12 cellular contexts compared by ENCODE assay signal in the genomic region with DNA sequence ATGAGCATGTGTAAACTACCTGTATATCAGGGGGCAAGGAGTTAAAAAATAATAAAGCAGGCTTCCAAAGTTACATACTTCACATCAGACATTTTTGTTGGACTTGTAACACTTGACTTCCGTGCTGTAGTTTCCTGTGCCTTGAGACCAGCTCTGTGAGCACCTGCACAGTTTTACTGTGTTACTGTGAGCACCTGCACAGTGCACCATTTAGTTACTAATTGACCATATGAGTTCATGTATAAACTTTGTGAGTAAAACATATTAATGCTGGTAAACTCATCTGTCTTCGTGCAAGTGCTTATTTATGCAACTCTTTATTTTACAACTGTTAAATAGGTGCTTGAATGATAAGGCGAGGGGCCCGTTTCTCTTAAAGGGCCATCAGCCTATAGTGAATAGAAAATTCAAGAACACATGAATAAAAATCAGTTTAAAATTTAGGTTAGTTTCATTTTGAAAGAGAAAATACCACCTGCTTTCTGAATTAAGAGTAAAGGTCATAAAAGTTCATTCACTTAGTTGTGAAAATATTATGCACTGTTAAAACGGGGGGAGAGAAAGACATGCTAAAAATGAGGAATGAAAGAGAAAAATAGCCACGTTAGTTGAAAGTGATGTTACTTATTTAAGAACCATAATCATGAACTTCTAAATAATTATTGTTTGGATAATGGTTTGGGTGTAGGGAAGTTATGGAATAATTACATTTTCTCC. TPM values are rescaled to one million over a fixed set of nuclear protein-coding genes. Genes with fewer than 3 reads are reported as not detected.
DNase-seq lines count a peak whose midpoint lies in the region; ATAC-seq and TF ChIP-seq lines count a peak whose summit lies in the region.
"Had no signal": no experiment of that assay in that cellular context is flagged by ENCODE, and none has a peak within 500 bp of the region (broad histone marks: within the 10 kb centered on the region; RNA-seq: fewer than 3 reads in every experiment).

No MANE protein-coding gene starts in this region.

- H3K9me3 ChIP-seq in OCI-LY7 (ENCODE audit: low read length), result no peaks in the 10 kb centered on the region
- H3K9me3 ChIP-seq in WERI-Rb-1 (ENCODE audit: severe bottlenecking), result no peaks in the 10 kb centered on the region
- H3K9me3 ChIP-seq: SJCRH30, thyroid gland had no signal

- H3K79me2 ChIP-seq in OCI-LY7 (ENCODE audit: insufficient read depth, low read depth, low read length), result peaks cover 32% of the 10 kb centered on the region; the same call in 1 of the 2 replicates

- H3K36me3 ChIP-seq in OCI-LY7 (ENCODE audit: insufficient read depth, low read length) (peaks cover 56% of the 10 kb centered on the region), WERI-Rb-1 (peaks cover 43% of the 10 kb centered on the region)
- H3K36me3 ChIP-seq: SJCRH30 had no signal

- no peaks in the 10 kb centered on the region for H3K27me3 ChIP-seq in WERI-Rb-1 (ENCODE audit: insufficient read depth, low read depth, severe bottlenecking)
- H3K27me3 ChIP-seq: SJCRH30, thyroid gland had no signal

- POLR2A ChIA-PET in OCI-LY7 (lab: Charles Lee), result no interaction called here

- H3K27ac ChIP-seq in OCI-LY7 (ENCODE audit: low read depth, low read length, poor library complexity, severe bottlenecking) (no peak overlapping the region), WERI-Rb-1 (no peak overlapping the region)
- H3K27ac ChIP-seq: HL-60, SJCRH30, thyroid gland had no signal

- CTCF ChIA-PET in OCI-LY7 (lab: Charles Lee; ENCODE audit: unreplicated experiment), result no interaction called here

- H2AFZ ChIP-seq in OCI-LY7 (ENCODE audit: low read length), result no peak overlapping the region

- peak overlapping the region; percentile 0 for H3K4me3 Mint-ChIP-seq in natural killer cell
- H3K4me3 Mint-ChIP-seq: naive B cell had no signal

- no peaks in the 10 kb centered on the region for H3K36me3 Mint-ChIP-seq in natural killer cell

- H3K9me2 ChIP-seq in OCI-LY7 (ENCODE audit: insufficient read depth, low read length), result no peaks in the 10 kb centered on the region

- H4K20me1 ChIP-seq in OCI-LY7 (ENCODE audit: insufficient read depth, low read length), result 0 out of 2 replicates have a peak, but pooled peaks cover 5% of the 10 kb centered on the region

- H3K27me3 Mint-ChIP-seq in natural killer cell (ENCODE audit: low read depth in 2 of 2), result no peaks in the 10 kb centered on the region
- H3K27me3 Mint-ChIP-seq: naive B cell had no signal

- intact Hi-C loops in OCI-LY7 (cut with micrococcal nuclease; ENCODE audit: unreplicated experiment) (no loop called here), natural killer cell (cut with micrococcal nuclease) (no loop called here)

- peaks cover 27 to 36% of the 10 kb centered on the region in 2 donors for H3K4me1 Mint-ChIP-seq in natural killer cell

- no peaks in the 10 kb centered on the region for H3K4me1 ChIP-seq in OCI-LY7 (ENCODE audit: insufficient read depth, low read length, poor library complexity, severe bottlenecking)
- H3K4me1 ChIP-seq: SJCRH30 had no signal

- peaks cover 0 to 2% of the 10 kb centered on the region in 2 donors for H3K9me3 Mint-ChIP-seq in natural killer cell

- H3K4me2 ChIP-seq in OCI-LY7 (ENCODE audit: low read length), result no peak overlapping the region

- peak overlapping the region; percentile 14 for H3K27ac Mint-ChIP-seq in natural killer cell

- no peak for DNase-seq in activated CD4-positive, CD25-positive, alpha-beta regulatory T cell (lab: John Stamatoyannopoulos, UW)
- peak; percentile 4 for DNase-seq in OCI-LY7 (ENCODE audit: low spot score)
- no peak for DNase-seq in natural killer cell
- no peak for DNase-seq in stimulated activated naive CD4-positive, alpha-beta T cell treated with Interleukin-2 at 50 U/mL for 16 hours (lab: John Stamatoyannopoulos, UW)
- no peak for DNase-seq in WERI-Rb-1
- no peak for DNase-seq in pons (ENCODE audit: low spot score)
- DNase-seq: naive B cell, SJCRH30, thyroid gland had no signal

- H3K4me3 ChIP-seq in OCI-LY7 (ENCODE audit: low read depth, low read length, poor library complexity, severe bottlenecking), result no peak overlapping the region
- H3K4me3 ChIP-seq in WERI-Rb-1 (ENCODE audit: low read depth, low read length), result no peak overlapping the region
- H3K4me3 ChIP-seq: SJCRH30, thyroid gland had no signal

- ATAC-seq in activated CD4-positive, CD25-positive, alpha-beta regulatory T cell treated with anti-CD3 and anti-CD28 coated beads, Interleukin-2, amount 50 U/mL, for 24 hours, result peak; percentile 44 to 48
- ATAC-seq in GM21528 (IDR thresholded peaks at IDR 0.05; ENCODE audit: low FRiP score, unreplicated experiment) (peak; percentile 73), natural killer cell (peak in 2 of 3 donors; percentile 46 to 49)

- no TSS peak for BruUV-seq in OCI-LY7 (replicated peaks; lab: Mats Ljungman, UMichigan)

- no peak for TF ChIP-seq CTCF in OCI-LY7 (conservative IDR thresholded peaks at IDR 0.05; ENCODE audit: low read length)
- TF ChIP-seq CTCF in natural killer cell (IDR thresholded peaks at IDR 0.05), result no peak
- no peak for TF ChIP-seq CTCF in WERI-Rb-1 (IDR thresholded peaks at IDR 0.05; ENCODE audit: low read depth, low read length)

RNA-seq across cellular contexts. Expression of gene USP9X, which starts 42.4 kb away (rescaled TPM):
- total RNA-seq in OCI-LY7 (2014; rRNA removed; shearing (Covaris generic)), result 32.2 and 38.0 TPM in 2 replicates
- total RNA-seq in OCI-LY7 (2022) (58.5 and 67.9 TPM in 2 replicates), natural killer cell (10 to 100 TPM; 76.3 to 87.4 (median 81.9) TPM)
